In genomic region chr2:133791191-133791590, GRCh38 we compare ENCODE assay signal across 17 cellular contexts.
DNase-seq lines count a peak whose midpoint lies in the region; ATAC-seq and TF ChIP-seq lines count a peak whose summit lies in the region.
"Had no signal": no experiment of that assay in that cellular context is flagged by ENCODE, and none has a peak within 500 bp of the region (broad histone marks: within the 10 kb centered on the region; RNA-seq: fewer than 3 reads in every experiment).

No MANE protein-coding gene starts in this region.

- POLR2A ChIA-PET in A673 (lab: Charles Lee; ENCODE audit: low non-redundant PET): no interaction called here

- H3K36me3 ChIP-seq in A673 (ENCODE audit: insufficient read depth, low read length, poor library complexity, severe bottlenecking): no peaks in the 10 kb centered on the region
- H3K36me3 ChIP-seq: ovary, tibial nerve had no signal

- no peaks in the 10 kb centered on the region for H3K27me3 ChIP-seq in A673 (replicated peaks; ENCODE audit: insufficient read depth, low read depth, low read length, poor library complexity)
- H3K27me3 ChIP-seq: hepatocyte, ovary, tibial nerve had no signal

- no peak for TF ChIP-seq CTCF in A673 (conservative IDR thresholded peaks at IDR 0.05; ENCODE audit: low read depth, low read length)
- TF ChIP-seq CTCF in astrocyte of the spinal cord (IDR thresholded peaks at IDR 0.05; ENCODE audit: low read depth, low read length): no peak

- peak overlapping the region; percentile 44 for H3K27ac ChIP-seq in A673 (ENCODE audit: low read depth, low read length, poor library complexity, severe bottlenecking)
- H3K27ac ChIP-seq: hepatocyte, ovary, tibial nerve had no signal

- peaks cover 12% of the 10 kb centered on the region for H3K9me3 ChIP-seq in A673 (ENCODE audit: low read depth, low read length, poor library complexity, severe bottlenecking)
- H3K9me3 ChIP-seq: ovary had no signal

- CTCF ChIA-PET in A673 (lab: Charles Lee): no interaction called here

- no peak overlapping the region for H3K4me3 ChIP-seq in A673 (ENCODE audit: low read depth, low read length, poor library complexity, severe bottlenecking)
- no peak overlapping the region for H3K4me3 ChIP-seq in astrocyte of the spinal cord (ENCODE audit: low read depth, low read length)
- H3K4me3 ChIP-seq: hepatocyte, mucosa of descending colon, ovary, tibial nerve had no signal

- in situ Hi-C loops in astrocyte of the spinal cord (cut with HindIII; ENCODE audit: low sequenced_read_pairs): no loop called here

- no TSS peak for BruUV-seq in A673 (replicated peaks; lab: Mats Ljungman, UMichigan)

- ATAC-seq in stimulated activated naive CD8-positive, alpha-beta T cell treated with anti-CD3 and anti-CD28 coated beads, Interleukin-15, Interleukin-2, amounts not matched to agents 100 U/mL and 50 U/mL, for 24 hours: no peak
- ATAC-seq: mucosa of descending colon; stimulated activated effector memory CD8-positive, alpha-beta T cell treated with anti-CD3 and anti-CD28 coated beads, Interleukin-12 subunit alpha, Interleukin-12 subunit beta, amount 100 ng/mL, for 72 hours had no signal

- peaks cover 28% of the 10 kb centered on the region for H3K4me1 ChIP-seq in A673 (ENCODE audit: insufficient read depth, low read length, poor library complexity, severe bottlenecking)
- H3K4me1 ChIP-seq: tibial nerve had no signal

- intact Hi-C loops in A673 (cut with micrococcal nuclease; ENCODE audit: unreplicated experiment): no loop called here

- DNase-seq in A673 (ENCODE audit: low spot score): peak; percentile 88
- DNase-seq in HK-2 (ENCODE audit: unreplicated experiment): peak; percentile 41
- peak; percentile 72 for DNase-seq in astrocyte of the spinal cord (ENCODE audit: low read depth, low spot score)
- DNase-seq in hepatic stellate cell (ENCODE audit: low spot score): peak; percentile 62
- DNase-seq in NCI-H128 (lab: John Stamatoyannopoulos, UW; ENCODE audit: unreplicated experiment): no peak
- no peak for DNase-seq in stimulated activated naive CD8-positive, alpha-beta T cell treated with anti-CD3 and anti-CD28 coated beads, Interleukin-15, Interleukin-2, amounts not matched to agents 100 U/mL and 50 U/mL, for 24 hours
- DNase-seq in NCI-H2081 treated with DMSO at 0.1 percent for 48 hours (lab: John Stamatoyannopoulos, UW): no peak
- no peak for DNase-seq in activated T-cell treated with anti-CD3 and anti-CD28 coated beads for 4 hours
- DNase-seq: 8988T, KBM-7, kidney glomerular epithelial cell, mucosa of descending colon, NCI-H1694, ovary had no signal

Comparison
In these comparisons a context has a peak if more than half of its experiments do, and no peak if none do; other contexts are left out.
1. DNase-seq: peak in A673 (single experiment), HK-2 (single experiment), astrocyte of the spinal cord (single experiment) and hepatic stellate cell (single experiment); none in NCI-H128 (single experiment), stimulated activated naive CD8-positive, alpha-beta T cell treated with anti-CD3 and anti-CD28 coated beads, Interleukin-15, Interleukin-2, amounts not matched to agents 100 U/mL and 50 U/mL, for 24 hours (single experiment), NCI-H2081 treated with DMSO at 0.1 percent for 48 hours (single experiment) and activated T-cell treated with anti-CD3 and anti-CD28 coated beads for 4 hours (single experiment).